12 cellular contexts compared by ENCODE assay signal in the genomic region with DNA sequence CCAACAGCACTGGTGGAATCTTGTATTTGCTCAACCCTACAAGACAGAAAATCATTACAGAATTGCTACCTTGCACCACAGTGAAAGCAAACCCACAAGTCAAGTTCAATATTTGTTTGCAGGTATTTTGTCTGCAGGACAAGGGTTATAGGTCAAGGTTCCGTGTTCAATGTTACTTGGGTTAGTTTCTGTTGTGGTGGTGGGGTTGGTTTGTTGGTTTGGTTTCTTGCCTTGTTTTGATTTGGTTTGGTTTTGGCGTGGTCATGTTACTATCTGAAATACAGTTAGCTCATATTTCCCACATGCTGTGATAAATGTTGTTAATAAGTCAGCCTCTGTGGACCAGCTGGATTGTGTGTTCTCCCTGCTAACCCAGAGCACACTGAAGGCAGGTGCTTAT.
"Had no signal": no experiment of that assay in that cellular context is flagged by ENCODE, and none has a peak within 500 bp of the region (broad histone marks: within the 10 kb centered on the region; RNA-seq: fewer than 3 reads in every experiment).

No MANE protein-coding gene starts in this region.

- ATAC-seq: left colon; stimulated activated naive CD8-positive, alpha-beta T cell treated with anti-CD3 and anti-CD28 coated beads, Interleukin-15, amount 100 ng/mL, for 72 hours had no signal

- H3K27me3 Mint-ChIP-seq: activated naive CD8-positive, alpha-beta T cell; stimulated activated naive CD8-positive, alpha-beta T cell treated with anti-CD3 and anti-CD28 coated beads, Interleukin-15, amount 100 ng/mL, for 72 hours had no signal

- DNase-seq: activated CD4-positive, alpha-beta T cell treated with anti-CD3 and anti-CD28 coated beads, Interleukin-2, amount 50 U/mL, for 4 hours; activated gamma-delta T cell; activated T-cell treated with anti-CD3 and anti-CD28 coated beads, Interleukin-2, amount 50 U/mL, for 48 hours; foreskin melanocyte; nephron progenitor cell; stimulated activated CD4-positive, alpha-beta T cell treated with anti-CD3 and anti-CD28 coated beads, Interleukin-2, amount 100 ng/mL, for 48 hours; stimulated activated CD8-positive, alpha-beta memory T cell treated with anti-CD3 and anti-CD28 coated beads, Interleukin-4, amount 100 ng/mL, for 48 hours; stimulated activated naive CD8-positive, alpha-beta T cell treated with anti-CD3 and anti-CD28 coated beads, Interleukin-15, amount 100 ng/mL, for 72 hours; uterus had no signal

- H3K9me3 Mint-ChIP-seq: nephron progenitor cell; stimulated activated naive CD8-positive, alpha-beta T cell treated with anti-CD3 and anti-CD28 coated beads, Interleukin-15, amount 100 ng/mL, for 72 hours had no signal

- H3K4me3 Mint-ChIP-seq: activated naive CD8-positive, alpha-beta T cell; nephron progenitor cell; stimulated activated naive CD8-positive, alpha-beta T cell treated with anti-CD3 and anti-CD28 coated beads, Interleukin-15, amount 100 ng/mL, for 72 hours had no signal

- H3K36me3 Mint-ChIP-seq: activated naive CD8-positive, alpha-beta T cell had no signal

- H3K27ac ChIP-seq: esophagus muscularis mucosa, uterus had no signal

- H3K27ac Mint-ChIP-seq: activated naive CD8-positive, alpha-beta T cell; nephron progenitor cell; stimulated activated naive CD8-positive, alpha-beta T cell treated with anti-CD3 and anti-CD28 coated beads, Interleukin-15, amount 100 ng/mL, for 72 hours had no signal
